Comparison of ENCODE assay signal across 1 cellular context in genomic region chr10:23193435-23194074, GRCh38.
TF ChIP-seq lines count a peak whose summit lies in the region.

No MANE protein-coding gene starts in this region.

TF ChIP-seq in neural cell, 6 proteins besides CTCF, POLR2A, EP300 and RAD21:
- TF ChIP-seq, protein P1, sequence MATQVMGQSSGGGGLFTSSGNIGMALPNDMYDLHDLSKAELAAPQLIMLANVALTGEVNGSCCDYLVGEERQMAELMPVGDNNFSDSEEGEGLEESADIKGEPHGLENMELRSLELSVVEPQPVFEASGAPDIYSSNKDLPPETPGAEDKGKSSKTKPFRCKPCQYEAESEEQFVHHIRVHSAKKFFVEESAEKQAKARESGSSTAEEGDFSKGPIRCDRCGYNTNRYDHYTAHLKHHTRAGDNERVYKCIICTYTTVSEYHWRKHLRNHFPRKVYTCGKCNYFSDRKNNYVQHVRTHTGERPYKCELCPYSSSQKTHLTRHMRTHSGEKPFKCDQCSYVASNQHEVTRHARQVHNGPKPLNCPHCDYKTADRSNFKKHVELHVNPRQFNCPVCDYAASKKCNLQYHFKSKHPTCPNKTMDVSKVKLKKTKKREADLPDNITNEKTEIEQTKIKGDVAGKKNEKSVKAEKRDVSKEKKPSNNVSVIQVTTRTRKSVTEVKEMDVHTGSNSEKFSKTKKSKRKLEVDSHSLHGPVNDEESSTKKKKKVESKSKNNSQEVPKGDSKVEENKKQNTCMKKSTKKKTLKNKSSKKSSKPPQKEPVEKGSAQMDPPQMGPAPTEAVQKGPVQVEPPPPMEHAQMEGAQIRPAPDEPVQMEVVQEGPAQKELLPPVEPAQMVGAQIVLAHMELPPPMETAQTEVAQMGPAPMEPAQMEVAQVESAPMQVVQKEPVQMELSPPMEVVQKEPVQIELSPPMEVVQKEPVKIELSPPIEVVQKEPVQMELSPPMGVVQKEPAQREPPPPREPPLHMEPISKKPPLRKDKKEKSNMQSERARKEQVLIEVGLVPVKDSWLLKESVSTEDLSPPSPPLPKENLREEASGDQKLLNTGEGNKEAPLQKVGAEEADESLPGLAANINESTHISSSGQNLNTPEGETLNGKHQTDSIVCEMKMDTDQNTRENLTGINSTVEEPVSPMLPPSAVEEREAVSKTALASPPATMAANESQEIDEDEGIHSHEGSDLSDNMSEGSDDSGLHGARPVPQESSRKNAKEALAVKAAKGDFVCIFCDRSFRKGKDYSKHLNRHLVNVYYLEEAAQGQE (IDR thresholded peaks at IDR 0.05; ENCODE audit: borderline replicate concordance) = no peak
- TF ChIP-seq EZH2 (IDR thresholded peaks at IDR 0.05; ENCODE audit: borderline replicate concordance, insufficient read depth, low read length, poor library complexity, severe bottlenecking) (no peak), POLR2AphosphoS5 (IDR thresholded peaks at IDR 0.05) (no peak), SMC3 (conservative IDR thresholded peaks at IDR 0.05; ENCODE audit: poor library complexity) (no peak), MXI1 (conservative IDR thresholded peaks at IDR 0.05; ENCODE audit: poor library complexity, severe bottlenecking) (no peak), TAF1 (IDR thresholded peaks at IDR 0.05; ENCODE audit: low read depth) (no peak)
